ENCODE assay signal across 8 cellular contexts in the genomic region with DNA sequence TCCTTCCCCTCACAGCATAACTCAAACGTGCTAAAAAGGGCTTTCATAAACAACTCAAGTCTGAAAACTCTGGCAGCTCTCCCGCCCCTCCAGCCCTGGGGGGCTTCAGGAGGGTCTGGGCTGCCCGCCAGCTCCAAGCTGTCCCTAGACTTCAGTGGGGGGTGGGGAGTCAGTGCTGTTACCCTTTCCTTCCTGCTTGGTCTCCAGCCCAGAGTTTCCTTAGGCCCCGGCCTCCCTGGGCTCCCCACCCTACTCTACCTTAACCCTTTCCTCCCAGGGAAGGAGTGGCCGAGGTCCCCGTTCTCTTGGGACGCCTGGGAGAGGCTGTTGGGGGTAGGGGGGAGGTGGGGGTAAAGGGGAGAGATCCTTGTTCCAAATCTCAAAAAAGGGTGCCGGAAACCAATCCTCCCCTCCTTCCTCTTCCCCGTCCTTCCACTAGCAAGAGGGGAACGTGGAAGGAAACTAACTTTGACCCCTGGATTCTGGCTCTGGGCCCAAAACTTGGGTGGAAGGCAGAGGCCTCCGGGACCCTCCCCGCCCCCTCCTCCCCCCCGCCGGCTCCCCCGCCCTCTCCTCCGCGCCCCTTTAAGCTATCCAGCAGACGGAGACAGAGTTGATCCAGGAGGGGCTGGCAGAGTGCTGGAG. TPM values are rescaled to one million over a fixed set of nuclear protein-coding genes. Genes with fewer than 3 reads are reported as not detected.
A peak's percentile ranks its signal among the peaks of the same experiment; 100 is the strongest.
DNase-seq lines count a peak whose midpoint lies in the region; ATAC-seq and TF ChIP-seq lines count a peak whose summit lies in the region.

No MANE protein-coding gene starts in this region.

- no peaks in the 10 kb centered on the region for H4K20me1 ChIP-seq in OCI-LY7 (ENCODE audit: insufficient read depth, low read length)

- peak overlapping the region; percentile 53; the same call in 1 of the 2 replicates for H3K4me2 ChIP-seq in OCI-LY7 (ENCODE audit: low read length)

- no peaks in the 10 kb centered on the region for H3K9me3 ChIP-seq in A673 (ENCODE audit: low read depth, low read length, poor library complexity, severe bottlenecking)
- H3K9me3 ChIP-seq in OCI-LY7 (ENCODE audit: low read length) = no peaks in the 10 kb centered on the region
- no peaks in the 10 kb centered on the region for H3K9me3 ChIP-seq in naive thymus-derived CD4-positive, alpha-beta T cell (ENCODE audit: control insufficient read depth in 2 of 3, low read length in 3 of 3)

- no peaks in the 10 kb centered on the region for H3K9me3 Mint-ChIP-seq in naive thymus-derived CD4-positive, alpha-beta T cell

- ATAC-seq in naive thymus-derived CD4-positive, alpha-beta T cell = no peak
- ATAC-seq in HG03196 (IDR thresholded peaks at IDR 0.05; ENCODE audit: unreplicated experiment) (no peak), GM19395 (IDR thresholded peaks at IDR 0.05; ENCODE audit: unreplicated experiment) (no peak)

- no peaks in the 10 kb centered on the region for H3K36me3 Mint-ChIP-seq in naive thymus-derived CD4-positive, alpha-beta T cell

- H3K4me1 Mint-ChIP-seq in naive thymus-derived CD4-positive, alpha-beta T cell = peaks cover 0 to 18% (median 15%) of the 10 kb centered on the region in 7 donors

- intact Hi-C loops in A673 (cut with micrococcal nuclease; ENCODE audit: unreplicated experiment) (loop anchor here (1.0 kb wide), 1 partner anchor 31 kb away; no protein-coding TSS in a partner anchor), OCI-LY7 (cut with micrococcal nuclease; ENCODE audit: unreplicated experiment) (no loop called here)
- intact Hi-C loops in naive thymus-derived CD4-positive, alpha-beta T cell (cut with micrococcal nuclease) = no loop called here

- H3K36me3 ChIP-seq in A673 (ENCODE audit: insufficient read depth, low read length, poor library complexity, severe bottlenecking) = no peaks in the 10 kb centered on the region
- no peaks in the 10 kb centered on the region for H3K36me3 ChIP-seq in OCI-LY7 (ENCODE audit: insufficient read depth, low read length)
- H3K36me3 ChIP-seq in naive thymus-derived CD4-positive, alpha-beta T cell (ENCODE audit: control insufficient read depth in 2 of 3, insufficient read depth in 3 of 3, low read length in 3 of 3) = no peaks in the 10 kb centered on the region

- H3K4me1 ChIP-seq in A673 (ENCODE audit: insufficient read depth, low read length, poor library complexity, severe bottlenecking) (peaks cover 18% of the 10 kb centered on the region), OCI-LY7 (ENCODE audit: insufficient read depth, low read length, poor library complexity, severe bottlenecking) (no peaks in the 10 kb centered on the region)
- H3K4me1 ChIP-seq in naive thymus-derived CD4-positive, alpha-beta T cell (ENCODE audit: control insufficient read depth in 2 of 2, insufficient read depth in 2 of 2, low read length in 2 of 2) = peaks cover 0 to 5% of the 10 kb centered on the region in 2 donors

- H3K9me2 ChIP-seq in OCI-LY7 (ENCODE audit: insufficient read depth, low read length) = no peaks in the 10 kb centered on the region

- peaks cover 0 to 60% (median 8%) of the 10 kb centered on the region in 5 donors for H3K27me3 Mint-ChIP-seq in naive thymus-derived CD4-positive, alpha-beta T cell

- peak; percentile 54 for DNase-seq in A673 (ENCODE audit: low spot score)
- DNase-seq in OCI-LY7 (ENCODE audit: low spot score) = no peak
- DNase-seq in epithelial cell of proximal tubule (ENCODE audit: low read depth) = no peak
- no peak for DNase-seq in naive thymus-derived CD4-positive, alpha-beta T cell
- DNase-seq in SW480 (ENCODE audit: low spot score) = no peak
- DNase-seq in GOT3 (lab: John Stamatoyannopoulos, UW) = no peak

- TF ChIP-seq CTCF in A673 (conservative IDR thresholded peaks at IDR 0.05; ENCODE audit: low read depth, low read length) (no peak), OCI-LY7 (conservative IDR thresholded peaks at IDR 0.05; ENCODE audit: low read length) (no peak), epithelial cell of proximal tubule (conservative IDR thresholded peaks at IDR 0.05; ENCODE audit: low read depth, low read length) (no peak)

- H3K4me3 ChIP-seq in A673 (ENCODE audit: low read depth, low read length, poor library complexity, severe bottlenecking) (peak overlapping the region; percentile 62), OCI-LY7 (ENCODE audit: low read depth, low read length, poor library complexity, severe bottlenecking) (no peak overlapping the region), epithelial cell of proximal tubule (ENCODE audit: low read depth, low read length) (peak overlapping the region; percentile 54)
- H3K4me3 ChIP-seq in naive thymus-derived CD4-positive, alpha-beta T cell (ENCODE audit: low read length) = no peak overlapping the region

- POLR2A ChIA-PET in A673 (lab: Charles Lee; ENCODE audit: low non-redundant PET) = interaction anchor here (0.6 kb wide), 1 partner anchor 104 kb away, joined by 7 read pairs; no protein-coding TSS in a partner anchor
- POLR2A ChIA-PET in OCI-LY7 (lab: Charles Lee) = no interaction called here
- POLR2A ChIA-PET in naive thymus-derived CD4-positive, alpha-beta T cell (lab: Charles Lee) = no interaction called here

- peak overlapping the region in 6 of 10 donors; percentile 66 to 84 (median 79) for H3K4me3 Mint-ChIP-seq in naive thymus-derived CD4-positive, alpha-beta T cell

- BruUV-seq in A673 (replicated peaks; lab: Mats Ljungman, UMichigan) (no TSS peak), OCI-LY7 (replicated peaks; lab: Mats Ljungman, UMichigan) (no TSS peak)

- H3K79me2 ChIP-seq in OCI-LY7 (ENCODE audit: insufficient read depth, low read depth, low read length) = no peaks in the 10 kb centered on the region

- H3K27ac ChIP-seq in A673 (ENCODE audit: low read depth, low read length, poor library complexity, severe bottlenecking) (peak overlapping the region; percentile 58), OCI-LY7 (ENCODE audit: low read depth, low read length, poor library complexity, severe bottlenecking) (no peak overlapping the region)
- H3K27ac ChIP-seq in naive thymus-derived CD4-positive, alpha-beta T cell (ENCODE audit: low read depth, low read length) = no peak overlapping the region

- no peaks in the 10 kb centered on the region for H3K27me3 ChIP-seq in A673 (replicated peaks; ENCODE audit: insufficient read depth, low read depth, low read length, poor library complexity)
- H3K27me3 ChIP-seq in naive thymus-derived CD4-positive, alpha-beta T cell (ENCODE audit: control insufficient read depth in 2 of 2, insufficient read depth in 2 of 2, low read length in 2 of 2) = no peaks in the 10 kb centered on the region

- H2AFZ ChIP-seq in OCI-LY7 (ENCODE audit: low read length) = no peak overlapping the region

- CTCF ChIA-PET in A673 (lab: Charles Lee) = interaction anchor here (0.6 to 1.0 kb wide), 2 partner anchors 35 to 65 kb away, joined by 3 to 4 read pairs; no protein-coding TSS in a partner anchor
- CTCF ChIA-PET in OCI-LY7 (lab: Charles Lee; ENCODE audit: unreplicated experiment) = no interaction called here
- CTCF ChIA-PET in naive thymus-derived CD4-positive, alpha-beta T cell (lab: Charles Lee) = no interaction called here

- H3K27ac Mint-ChIP-seq in naive thymus-derived CD4-positive, alpha-beta T cell = no peak overlapping the region

RNA-seq across cellular contexts. Expression of gene NYNRIN, which starts 0.4 kb away (rescaled TPM):
- total RNA-seq in A673 (2021) (8.6 and 17.3 TPM in 2 replicates), OCI-LY7 (2022) (not detected in 2 replicates), epithelial cell of proximal tubule (3.4 and 6.2 TPM in 2 replicates)
- 0.13 TPM in 2 replicates for total RNA-seq in OCI-LY7 (2014; rRNA removed; shearing (Covaris generic))
- 1 to 10 TPM in 1 of 5 experiments, under 1 TPM in 4; 0.08 to 1.3 (median 0.11) TPM for total RNA-seq in naive thymus-derived CD4-positive, alpha-beta T cell
- polyA plus RNA-seq in naive thymus-derived CD4-positive, alpha-beta T cell = not detected

RNA-seq across cellular contexts. Expression of gene NFATC4, which starts 30.4 kb away (rescaled TPM):
- total RNA-seq in A673 (2021) (38.1 and 69.0 TPM in 2 replicates), OCI-LY7 (2022) (96.6 and 130 TPM in 2 replicates), epithelial cell of proximal tubule (4.5 and 30.2 TPM in 2 replicates)
- total RNA-seq in OCI-LY7 (2014; rRNA removed; shearing (Covaris generic)) = 72.2 and 94.7 TPM in 2 replicates
- total RNA-seq in naive thymus-derived CD4-positive, alpha-beta T cell = not detected
- not detected for polyA plus RNA-seq in naive thymus-derived CD4-positive, alpha-beta T cell

RNA-seq across cellular contexts. Expression of gene CBLN3, which starts 31.0 kb away (rescaled TPM):
- total RNA-seq in A673 (2021) = 0.80 and 1.4 TPM in 2 replicates
- total RNA-seq in OCI-LY7 (2014; rRNA removed; shearing (Covaris generic)) = 1.2 and 2.0 TPM in 2 replicates
- total RNA-seq in OCI-LY7 (2022) = 6.7 and 7.9 TPM in 2 replicates
- total RNA-seq in epithelial cell of proximal tubule = 0.43 and 1.3 TPM in 2 replicates
- total RNA-seq in naive thymus-derived CD4-positive, alpha-beta T cell = 10 to 100 TPM in 1 of 5 experiments, 1 to 10 TPM in 4; 2.0 to 13.9 (median 2.9) TPM
- under 1 TPM in 1 of 2 donors, not detected in 1; 0.24 TPM for polyA plus RNA-seq in naive thymus-derived CD4-positive, alpha-beta T cell

RNA-seq across cellular contexts. Expression of gene KHNYN, which starts 31.3 kb away (rescaled TPM):
- total RNA-seq in A673 (2021) (32.7 and 40.3 TPM in 2 replicates), OCI-LY7 (2022) (57.5 and 66.4 TPM in 2 replicates), epithelial cell of proximal tubule (38.3 and 41.6 TPM in 2 replicates)
- 50.8 and 56.1 TPM in 2 replicates for total RNA-seq in OCI-LY7 (2014; rRNA removed; shearing (Covaris generic))
- total RNA-seq in naive thymus-derived CD4-positive, alpha-beta T cell = 100 to 1,000 TPM in 4 of 5 experiments, 10 to 100 TPM in 1; 96.9 to 139 (median 129) TPM
- polyA plus RNA-seq in naive thymus-derived CD4-positive, alpha-beta T cell = 10 to 100 TPM; 12.7 to 18.9 TPM

RNA-seq across cellular contexts. Expression of gene SDR39U1, which starts 44.2 kb away (rescaled TPM):
- 49.1 and 52.1 TPM in 2 replicates for total RNA-seq in A673 (2021)
- total RNA-seq in OCI-LY7 (2014; rRNA removed; shearing (Covaris generic)) = 51.4 and 54.0 TPM in 2 replicates
- total RNA-seq in OCI-LY7 (2022) = 101 and 103 TPM in 2 replicates
- total RNA-seq in epithelial cell of proximal tubule = 27.4 and 36.9 TPM in 2 replicates
- total RNA-seq in naive thymus-derived CD4-positive, alpha-beta T cell = 100 to 1,000 TPM in 2 of 5 experiments, 10 to 100 TPM in 3; 64.7 to 137 (median 96.2) TPM
- polyA plus RNA-seq in naive thymus-derived CD4-positive, alpha-beta T cell = 100 to 1,000 TPM in 1 of 2 donors, 10 to 100 TPM in 1; 91.8 to 104 TPM

Comparison
In these comparisons a context has a peak if more than half of its experiments do, and no peak if none do; other contexts are left out.
1. H3K4me3 ChIP-seq: peak in A673 (single experiment) and epithelial cell of proximal tubule (single experiment); none in OCI-LY7 (single experiment) and naive thymus-derived CD4-positive, alpha-beta T cell (single experiment).